1 cellular context compared by ENCODE assay signal in genomic region chr13:98524391-98524790, GRCh38.
TF ChIP-seq lines count a peak whose summit lies in the region.

No MANE protein-coding gene starts in this region.

TF ChIP-seq in H1, 55 proteins besides CTCF, POLR2A, EP300 and RAD21 (continued from another document):
- no peak for TF ChIP-seq RXRA (IDR thresholded peaks at IDR 0.05; ENCODE audit: insufficient read depth, low read depth, low read length)
